ENCODE assay signal across 1 cellular context in genomic region chr3:142279965-142280590, GRCh38.
TF ChIP-seq lines count a peak whose summit lies in the region.

No MANE protein-coding gene starts in this region.

TF ChIP-seq in H1, 55 proteins besides CTCF, POLR2A, EP300 and RAD21 (continued from another document):
- TF ChIP-seq E2F6 (IDR thresholded peaks at IDR 0.05), result peak; percentile 93
